In the genomic region with DNA sequence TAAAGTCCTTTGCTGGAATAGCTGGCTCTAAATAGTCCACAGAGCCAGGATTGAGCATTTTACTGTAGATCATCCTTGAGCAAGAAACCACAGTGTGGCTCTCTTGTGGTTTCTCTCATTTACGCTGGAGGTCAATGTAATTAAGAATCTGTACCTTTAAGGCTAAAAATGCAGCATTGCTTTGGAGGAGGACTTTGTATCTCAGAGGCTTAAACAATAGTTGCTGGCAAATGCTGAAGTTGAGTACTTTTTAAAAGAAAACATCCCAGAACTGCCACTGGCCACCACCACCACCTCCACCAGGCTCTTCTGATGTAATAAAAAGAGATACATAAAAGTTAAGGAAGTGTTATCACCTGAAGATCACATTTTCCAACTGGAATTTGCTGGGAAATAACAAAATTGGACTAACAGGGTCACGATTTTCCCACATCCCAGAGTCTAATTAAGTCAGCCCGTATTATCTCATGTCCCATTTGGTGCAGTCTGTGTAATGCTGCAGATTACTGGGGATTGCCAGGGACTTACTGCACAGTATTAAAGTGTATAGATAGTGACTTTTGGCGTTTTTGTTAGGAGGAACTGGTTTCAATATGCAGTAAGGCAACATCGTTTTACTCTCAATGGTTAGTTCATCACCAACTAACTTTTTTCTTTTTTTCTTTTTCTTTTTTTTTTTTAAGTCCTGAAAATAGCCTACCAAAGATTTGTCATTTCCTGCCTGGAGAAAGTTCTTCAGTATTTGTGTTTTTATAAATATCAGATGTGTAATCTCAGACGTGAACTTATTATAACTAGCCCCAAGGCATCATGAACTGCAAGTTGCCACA, we compare ENCODE assay signal across 13 cellular contexts.
DNase-seq lines count a peak whose midpoint lies in the region; TF ChIP-seq lines count a peak whose summit lies in the region.
"Had no signal": no experiment of that assay in that cellular context is flagged by ENCODE, and none has a peak within 500 bp of the region (broad histone marks: within the 10 kb centered on the region; RNA-seq: fewer than 3 reads in every experiment).

No MANE protein-coding gene starts in this region.

- H3K36me3 ChIP-seq in MG63, result no peaks in the 10 kb centered on the region
- H3K36me3 ChIP-seq: colonic mucosa, heart left ventricle, SJSA1, thyroid gland had no signal

- DNase-seq in AG10803 (ENCODE audit: low read depth) (peak; percentile 52), MG63 (peak; percentile 2), astrocyte of the spinal cord (ENCODE audit: low read depth, low spot score) (peak; percentile 51), lung microvascular endothelial cell (ENCODE audit: low read depth in 2 of 2) (peak; percentile 26 to 69), NCI-H2227 (lab: John Stamatoyannopoulos, UW; ENCODE audit: unreplicated experiment) (no peak), DMS53 treated with DMSO at 0.1 percent for 48 hours (lab: John Stamatoyannopoulos, UW; ENCODE audit: unreplicated experiment) (no peak), HuH-7 (ENCODE audit: low spot score) (no peak)
- no peak for DNase-seq in activated CD4-positive, alpha-beta T cell treated with anti-CD3 and anti-CD28 coated beads for 4 hours
- DNase-seq: colonic mucosa, heart left ventricle, NCI-H446, thyroid gland had no signal

- in situ Hi-C loops in astrocyte of the spinal cord (cut with HindIII; ENCODE audit: low sequenced_read_pairs), result no loop called here

- H3K4me3 ChIP-seq in AG10803 (ENCODE audit: low read length) (peak overlapping the region; percentile 39), MG63 (no peak overlapping the region), astrocyte of the spinal cord (ENCODE audit: low read depth, low read length) (no peak overlapping the region)
- H3K4me3 ChIP-seq: colonic mucosa, SJSA1, thyroid gland had no signal

- no peaks in the 10 kb centered on the region for H3K27me3 ChIP-seq in MG63
- H3K27me3 ChIP-seq: colonic mucosa, heart left ventricle, SJSA1, thyroid gland had no signal

- H3K9me3 ChIP-seq in MG63, result no peaks in the 10 kb centered on the region
- H3K9me3 ChIP-seq: colonic mucosa, heart left ventricle, SJSA1, thyroid gland had no signal

- TF ChIP-seq CTCF in AG10803 (conservative IDR thresholded peaks at IDR 0.05; ENCODE audit: low read length) (no peak), astrocyte of the spinal cord (IDR thresholded peaks at IDR 0.05; ENCODE audit: low read depth, low read length) (no peak)

Comparison
In these comparisons a context has a peak if more than half of its experiments do, and no peak if none do; other contexts are left out.
1. DNase-seq: peak in AG10803 (single experiment), MG63 (single experiment), astrocyte of the spinal cord (single experiment) and lung microvascular endothelial cell (2 of 2); none in NCI-H2227 (single experiment), DMS53 treated with DMSO at 0.1 percent for 48 hours (single experiment), HuH-7 (single experiment) and activated CD4-positive, alpha-beta T cell treated with anti-CD3 and anti-CD28 coated beads for 4 hours (0 of 2).